Comparison of ENCODE assay signal across 19 cellular contexts in the genomic region with DNA sequence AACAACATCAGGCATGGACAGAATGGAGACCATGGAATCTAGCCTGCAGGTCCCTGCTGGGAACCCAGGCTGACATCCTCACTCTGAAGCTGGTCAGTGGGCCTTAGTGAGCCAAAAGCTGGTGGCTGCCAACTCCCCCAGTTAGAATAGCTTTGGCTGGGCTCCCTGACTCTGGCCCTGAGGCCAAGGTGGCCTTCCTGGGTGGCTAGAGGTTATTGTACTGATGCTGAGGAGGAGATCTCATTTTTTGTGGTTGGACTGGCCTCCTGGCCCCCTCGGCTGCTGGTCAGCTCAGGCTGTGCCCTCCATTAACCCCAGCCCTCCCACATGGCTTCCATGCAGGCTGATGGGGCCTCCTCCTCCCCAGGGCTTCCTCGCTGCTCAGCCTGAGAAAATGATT.
DNase-seq lines count a peak whose midpoint lies in the region; ATAC-seq and TF ChIP-seq lines count a peak whose summit lies in the region.
"Had no signal": no experiment of that assay in that cellular context is flagged by ENCODE, and none has a peak within 500 bp of the region (broad histone marks: within the 10 kb centered on the region; RNA-seq: fewer than 3 reads in every experiment).

No MANE protein-coding gene starts in this region.

- CTCF ChIA-PET in PC-3 (lab: Charles Lee): no interaction called here

- H3K9ac ChIP-seq in PC-3 (ENCODE audit: low read length): no peak overlapping the region
- H3K9ac ChIP-seq: BLaER1 treated with 17β-estradiol and CSF1 and Interleukin-3, amounts not matched to agents 10 nM and 100 nM had no signal

- peaks cover 29% of the 10 kb centered on the region for H3K4me1 ChIP-seq in left ventricle myocardium inferior
- H3K4me1 ChIP-seq in right atrium auricular region: peaks cover 0 to 34% of the 10 kb centered on the region in 2 donors
- H3K4me1 ChIP-seq in tibial artery: peaks cover 0 to 30% (median 15%) of the 10 kb centered on the region in 4 donors
- H3K4me1 ChIP-seq in PC-3 (ENCODE audit: insufficient read depth, low read length): no peaks in the 10 kb centered on the region

- DNase-seq in left ventricle myocardium inferior (no peak), right atrium auricular region (ENCODE audit: low spot score) (no peak), amniotic epithelial cell (ENCODE audit: low read depth) (peak; percentile 21), medulla oblongata (ENCODE audit: extremely low spot score) (peak; percentile 4), tibial artery (no peak), PC-3 (no peak), NCI-H146 treated with DMSO at 0.1 percent for 48 hours (lab: John Stamatoyannopoulos, UW; ENCODE audit: unreplicated experiment) (no peak)
- DNase-seq in activated CD4-positive, CD25-positive, alpha-beta regulatory T cell treated with anti-CD3 and anti-CD28 coated beads, Interleukin-2, amount 50 U/mL, for 72 hours: no peak
- DNase-seq: CD8-positive, alpha-beta T cell; GOT3; KBM-7; NCI-H1105; NCI-H1694; NCI-H2081 treated with DMSO at 0.1 percent for 48 hours; NCI-H446 treated with DMSO at 0.1 percent for 48 hours; NCI-H69; Peyer's patch; SHP77 had no signal

- H3K4me3 ChIP-seq in left ventricle myocardium inferior (no peak overlapping the region), right atrium auricular region (no peak overlapping the region), tibial artery (no peak overlapping the region), PC-3 (ENCODE audit: low read length) (no peak overlapping the region)
- H3K4me3 ChIP-seq: BLaER1 treated with 17β-estradiol and CSF1 and Interleukin-3, amounts not matched to agents 10 nM and 100 nM; Peyer's patch had no signal

- H3K9me3 ChIP-seq in left ventricle myocardium inferior (replicated peaks): no peaks in the 10 kb centered on the region
- no peaks in the 10 kb centered on the region for H3K9me3 ChIP-seq in right atrium auricular region
- no peaks in the 10 kb centered on the region for H3K9me3 ChIP-seq in tibial artery
- no peaks in the 10 kb centered on the region for H3K9me3 ChIP-seq in PC-3 (ENCODE audit: low read length)
- H3K9me3 ChIP-seq: BLaER1 treated with 17β-estradiol and CSF1 and Interleukin-3, amounts not matched to agents 10 nM and 100 nM; Peyer's patch had no signal

- H3K27me3 ChIP-seq in left ventricle myocardium inferior (ENCODE audit: low read depth) (no peaks in the 10 kb centered on the region), right atrium auricular region (no peaks in the 10 kb centered on the region), tibial artery (no peaks in the 10 kb centered on the region), PC-3 (ENCODE audit: low read length) (no peaks in the 10 kb centered on the region)
- H3K27me3 ChIP-seq: BLaER1 treated with 17β-estradiol and CSF1 and Interleukin-3, amounts not matched to agents 10 nM and 100 nM; Peyer's patch had no signal

- no peak overlapping the region for H2AFZ ChIP-seq in PC-3 (ENCODE audit: low read length)

- H3K27ac ChIP-seq in left ventricle myocardium inferior (replicated peaks) (peak overlapping the region; percentile 57), right atrium auricular region (peak overlapping the region in 1 of 2 donors; percentile 58), tibial artery (peak overlapping the region; percentile 70 to 78), PC-3 (ENCODE audit: low read length) (no peak overlapping the region)
- H3K27ac ChIP-seq: BLaER1 treated with 17β-estradiol and CSF1 and Interleukin-3, amounts not matched to agents 10 nM and 100 nM had no signal

- no peak overlapping the region for H3K4me2 ChIP-seq in PC-3 (ENCODE audit: low read length)
- H3K4me2 ChIP-seq: BLaER1 treated with 17β-estradiol and CSF1 and Interleukin-3, amounts not matched to agents 10 nM and 100 nM had no signal

- no peaks in the 10 kb centered on the region for H3K9me2 ChIP-seq in PC-3 (replicated peaks; ENCODE audit: low read length)

- POLR2A ChIA-PET in PC-3 (lab: Charles Lee; ENCODE audit: unreplicated experiment): no interaction called here

- H3K36me3 ChIP-seq in left ventricle myocardium inferior (no peaks in the 10 kb centered on the region), right atrium auricular region (peaks cover 7% of the 10 kb centered on the region), tibial artery (peaks cover 0 to 10% (median 7%) of the 10 kb centered on the region in 3 donors), PC-3 (ENCODE audit: low read depth, low read length) (no peaks in the 10 kb centered on the region)
- H3K36me3 ChIP-seq: BLaER1 treated with 17β-estradiol and CSF1 and Interleukin-3, amounts not matched to agents 10 nM and 100 nM; Peyer's patch had no signal

- ATAC-seq in PC-3: no peak
- ATAC-seq: CD8-positive, alpha-beta T cell had no signal

- intact Hi-C loops in left ventricle myocardium inferior (cut with micrococcal nuclease) (no loop called here), tibial artery (cut with DNase I; ENCODE audit: low total_unique reads) (loop anchor here (5.0 to 10.0 kb wide), 2 partner anchors 304 to 902 kb away; a partner anchor contains a TSS), PC-3 (cut with micrococcal nuclease) (no loop called here)

- H4K20me1 ChIP-seq in PC-3 (ENCODE audit: low read length): no peaks in the 10 kb centered on the region

- no peaks in the 10 kb centered on the region for H3K79me2 ChIP-seq in PC-3 (ENCODE audit: low read length)

- TF ChIP-seq CTCF in left ventricle myocardium inferior (IDR thresholded peaks at IDR 0.05; ENCODE audit: borderline replicate concordance) (no peak), right atrium auricular region (IDR thresholded peaks at IDR 0.05) (no peak), tibial artery (IDR thresholded peaks at IDR 0.05) (no peak), PC-3 (conservative IDR thresholded peaks at IDR 0.05; ENCODE audit: low read depth, low read length) (no peak)

- BruUV-seq in PC-3 (replicated peaks; lab: Mats Ljungman, UMichigan): no TSS peak

- H3F3A ChIP-seq in PC-3 (ENCODE audit: low read length, unreplicated experiment): no peaks in the 10 kb centered on the region

Comparison
In these comparisons a context has a peak if more than half of its experiments do, and no peak if none do; other contexts are left out.
1. DNase-seq: peak in amniotic epithelial cell (single experiment) and medulla oblongata (single experiment); none in left ventricle myocardium inferior (single experiment), right atrium auricular region (single experiment), tibial artery (0 of 2), activated CD4-positive, CD25-positive, alpha-beta regulatory T cell treated with anti-CD3 and anti-CD28 coated beads, Interleukin-2, amount 50 U/mL, for 72 hours (single experiment), PC-3 (single experiment) and NCI-H146 treated with DMSO at 0.1 percent for 48 hours (single experiment).